ENCODE assay signal across 27 cellular contexts in genomic region chr21:34671891-34672290, GRCh38. TPM values are rescaled to one million over a fixed set of nuclear protein-coding genes. Genes with fewer than 3 reads are reported as not detected.
A peak's percentile ranks its signal among the peaks of the same experiment; 100 is the strongest.
DNase-seq lines count a peak whose midpoint lies in the region; ATAC-seq, FAIRE-seq and TF ChIP-seq lines count a peak whose summit lies in the region.
"Had no signal": no experiment of that assay in that cellular context is flagged by ENCODE, and none has a peak within 500 bp of the region (broad histone marks: within the 10 kb centered on the region; RNA-seq: fewer than 3 reads in every experiment).

No MANE protein-coding gene starts in this region.

- CTCF ChIA-PET in GM12878 (lab: Yijun Ruan, JAX) (interaction anchor here (0.6 to 6.4 kb wide), 8 partner anchors 16 to 43 kb away, joined by 3 to 50 read pairs (median 4); no protein-coding TSS in a partner anchor), HEK293T (lab: Yijun Ruan, JAX) (no interaction called here)

- H3K4me1 Mint-ChIP-seq in neural crest cell (peaks cover 4% of the 10 kb centered on the region), type B pancreatic cell (ENCODE audit: unreplicated experiment) (peaks cover 5% of the 10 kb centered on the region)

- intact Hi-C loops in GM12878 (cut with micrococcal nuclease; ENCODE audit: unreplicated experiment) = no loop called here

- TF ChIP-seq CTCF in GM12875 (IDR thresholded peaks at IDR 0.05; ENCODE audit: borderline replicate concordance, insufficient read depth, low read depth, low read length) (no peak), GM12878 (IDR thresholded peaks at IDR 0.05 in 2 of 3, conservative IDR thresholded peaks at IDR 0.05 in 1 of 3; ENCODE audit: control insufficient read depth in 2 of 3, extremely low read depth in 1 of 3, insufficient read depth in 1 of 3, low read depth in 3 of 3, low read length in 3 of 3) (no peak), neural crest cell (conservative IDR thresholded peaks at IDR 0.05) (no peak), type B pancreatic cell (conservative IDR thresholded peaks at IDR 0.05) (no peak)

- no peaks in the 10 kb centered on the region; a peak in 1 of 4 replicates for H3K36me3 ChIP-seq in GM12878 (ENCODE audit: control insufficient read depth in 2 of 2, insufficient read depth in 2 of 2, low read length in 1 of 2)
- H3K36me3 ChIP-seq: MG63, Peyer's patch had no signal

- peak overlapping the region; percentile 38 for H3K4me3 Mint-ChIP-seq in neural crest cell
- peak overlapping the region; percentile 24 for H3K4me3 Mint-ChIP-seq in type B pancreatic cell

- peak overlapping the region; percentile 70 for H3K4me2 ChIP-seq in GM12878 (ENCODE audit: control insufficient read depth, insufficient read depth)

- H3K9me3 ChIP-seq in GM12878 (replicated peaks; ENCODE audit: control insufficient read depth, insufficient read depth, low read length) = no peaks in the 10 kb centered on the region; the same call in 2 of the 3 replicates
- H3K9me3 ChIP-seq: MG63, Peyer's patch had no signal

- no peak overlapping the region for H2AFZ ChIP-seq in GM12878 (ENCODE audit: control insufficient read depth, low read depth, low read length)
- H2AFZ ChIP-seq: GM23338 had no signal

- H3K4me1 ChIP-seq in GM12878 (ENCODE audit: control insufficient read depth, insufficient read depth, low read length) = peaks cover 23% of the 10 kb centered on the region

- DNase-seq in GM12878 (ENCODE audit: low read depth, low spot score) (no peak), neural crest cell (ENCODE audit: low read depth, low spot score) (no peak), type B pancreatic cell (ENCODE audit: extremely low spot score, unreplicated experiment) (no peak), NCI-H1092 treated with DMSO at 0.1 percent for 48 hours (lab: John Stamatoyannopoulos, UW) (no peak), HEK293T (ENCODE audit: extremely low spot score) (no peak), substantia nigra (lab: John Stamatoyannopoulos, UW) (no peak)
- DNase-seq: AML-193; DMS 273 treated with DMSO at 0.1 percent for 48 hours; DND-41; HCEC 1CT; IMR-90; Karpas-422; MG63; NCI-H1048; NCI-H1436 treated with DMSO at 0.1 percent for 48 hours; NCI-H2029; NCI-H446; NCI-H748 treated with DMSO at 0.1 percent for 48 hours; NK-92 treated with Interleukin-12 subunit alpha and Interleukin-12 subunit beta, amount 100 ng/mL, for 24 hours; Peyer's patch had no signal

- whole genome bisulfite sequencing in GM12878 (ENCODE audit: insufficient coverage, insufficient replicate concordance, low lambda C conversion rate, missing lambda C conversion rate) = 50% methylated on average over 4 of the region's 4 CpGs

- H3K27ac Mint-ChIP-seq in neural crest cell (ENCODE audit: unreplicated experiment) = no peak overlapping the region
- H3K27ac Mint-ChIP-seq in type B pancreatic cell = no peak overlapping the region
- H3K27ac Mint-ChIP-seq: GM23338 had no signal

- FAIRE-seq in GM12878 (lab: Jason Lieb, UNC) = no peak
- FAIRE-seq: GM18507, HTR-8/SVneo had no signal

- TF ChIP-seq RAD21 in GM12878 (IDR thresholded peaks at IDR 0.05; ENCODE audit: insufficient read depth, low read depth, low read length) = no peak

- peak overlapping the region; percentile 97 for H3K4me3 ChIP-seq in GM12875 (ENCODE audit: low read depth, low read length)
- H3K4me3 ChIP-seq in GM12878 = peak overlapping the region; percentile 91
- H3K4me3 ChIP-seq: MG63, Peyer's patch had no signal

- no peak for TF ChIP-seq POLR2A in GM12878 (IDR thresholded peaks at IDR 0.05; ENCODE audit: low read depth, low read length)

- RAD21 ChIA-PET in GM12878 (lab: Charles Lee; ENCODE audit: unreplicated experiment) = interaction anchor here (0.9 to 2.2 kb wide), 4 partner anchors 31 to 74 kb away, joined by 3 to 9 read pairs (median 6); no protein-coding TSS in a partner anchor

- H3K36me3 Mint-ChIP-seq in neural crest cell (ENCODE audit: low read depth) (no peaks in the 10 kb centered on the region), type B pancreatic cell (peaks cover 3% of the 10 kb centered on the region)

- H4K20me1 ChIP-seq in GM12878 (ENCODE audit: control insufficient read depth, insufficient read depth) = no peaks in the 10 kb centered on the region

- no peaks in the 10 kb centered on the region; a peak in 1 of 4 replicates for H3K27me3 ChIP-seq in GM12878 (replicated peaks in 1 of 2; ENCODE audit: control insufficient read depth in 2 of 2, insufficient read depth in 2 of 2, low read length in 1 of 2)

- H3K27ac ChIP-seq in GM12878 (ENCODE audit: control insufficient read depth, insufficient read depth) (peak overlapping the region; percentile 81), substantia nigra (ENCODE audit: low read depth, low read length, poor library complexity, severe bottlenecking) (no peak overlapping the region)
- H3K27ac ChIP-seq: C4-2B, Peyer's patch had no signal

- H3K9me3 Mint-ChIP-seq in neural crest cell (no peaks in the 10 kb centered on the region), type B pancreatic cell (no peaks in the 10 kb centered on the region)
- H3K9me3 Mint-ChIP-seq: GM23338 had no signal

- SMC1A ChIA-PET in GM12878 (lab: Charles Lee; ENCODE audit: uncharacterized antibody, unreplicated experiment) = interaction anchor here (1.0 to 2.2 kb wide), 11 partner anchors 13 to 68 kb away, joined by 3 to 6 read pairs (median 4); no protein-coding TSS in a partner anchor

- in situ Hi-C loops in GM12878 (cut with MboI) = no loop called here

- no TSS peak for BruUV-seq in GM12878 (replicated peaks; lab: Mats Ljungman, UMichigan)

- H3K27me3 Mint-ChIP-seq in neural crest cell (ENCODE audit: low read depth) (peaks cover 98% of the 10 kb centered on the region), type B pancreatic cell (peaks cover 74% of the 10 kb centered on the region)

- ATAC-seq in GM12878 = no peak
- ATAC-seq: GM23338 had no signal

- H3K9ac ChIP-seq in GM12878 (ENCODE audit: control insufficient read depth, insufficient read depth, low read length) = peak overlapping the region; percentile 52; the same call in 1 of the 2 replicates

- peaks cover 53% of the 10 kb centered on the region for H3K79me2 ChIP-seq in GM12878 (ENCODE audit: control insufficient read depth, insufficient read depth, low read length)

- no peak for TF ChIP-seq EP300 in GM12878 (IDR thresholded peaks at IDR 0.05; ENCODE audit: borderline replicate concordance in 1 of 2, control insufficient read depth in 1 of 2, low read depth in 2 of 2, low read length in 2 of 2)

- POLR2A ChIA-PET in GM12878 (lab: Charles Lee) = interaction anchor here (2.0 kb wide), 1 partner anchor 30 kb away, joined by 6 read pairs; no protein-coding TSS in a partner anchor
- POLR2A ChIA-PET in HEK293T (lab: Yijun Ruan, JAX) = no interaction called here

TF ChIP-seq in GM12878, 131 proteins besides CTCF, POLR2A, EP300 and RAD21 (continues in another document):
- no peak for TF ChIP-seq ZNF274 (IDR thresholded peaks at IDR 0.05; ENCODE audit: insufficient read depth, insufficient read length)

TF ChIP-seq in HEK293T, 16 proteins besides CTCF, POLR2A, EP300 and RAD21 (continues in another document):
- TF ChIP-seq NFRKB (IDR thresholded peaks at IDR 0.05) (no peak), ELF4 (IDR thresholded peaks at IDR 0.05) (no peak), ZNF384 (IDR thresholded peaks at IDR 0.05) (no peak), FOXK2 (IDR thresholded peaks at IDR 0.05) (no peak), FOXM1 (IDR thresholded peaks at IDR 0.05; ENCODE audit: borderline replicate concordance) (no peak), SP1 (IDR thresholded peaks at IDR 0.05) (no peak)

RNA-seq across cellular contexts. Expression of gene CLIC6, which starts 3.1 kb away (rescaled TPM):
- 7.1 and 7.6 TPM in 2 replicates for total RNA-seq in GM12878 (2013; cell fraction: nucleolus; rRNA removed)
- total RNA-seq in GM12878 (2014; rRNA removed) = 9.3 and 10.0 TPM in 2 replicates
- total RNA-seq in GM12878 (2014; rRNA removed; fragmentation: Illumina TruSeq; extraction: Trizol) = 10.8 and 10.9 TPM in 2 replicates
- total RNA-seq in GM12878 (2021) = 31.9 and 34.1 TPM in 2 replicates
- 13.8 TPM for polyA plus RNA-seq in GM12878 (2011; ENCODE audit: low read depth)
- 5.7 and 6.6 TPM in 2 replicates for polyA plus RNA-seq in GM12878 (2011; rRNA removed)
- 3.2 and 5.1 TPM in 2 replicates for polyA plus RNA-seq in GM12878 (2011; cell fraction: cytosol; rRNA removed)
- 3.4 and 5.3 TPM in 2 replicates for polyA plus RNA-seq in GM12878 (2011; cell fraction: nucleus; rRNA removed)
- polyA plus RNA-seq in GM12878 (2012) = 16.6 and 19.3 TPM in 2 replicates
- 32.2 and 39.5 TPM in 2 replicates for polyA plus RNA-seq in GM12878 (2014; fragmentation: Illumina TruSeq; extraction: Trizol)
- 10 to 100 TPM in 1 of 2 experiments, 1 to 10 TPM in 1; 8.4 to 15.4 TPM for polyA plus RNA-seq in GM12878 (2014; fragmentation: Nextera tagmentation; extraction: Ambion mirVana)
- 13.0 and 13.4 TPM in 2 replicates for polyA plus RNA-seq in GM12878 (2014; rRNA removed)
- polyA plus RNA-seq in GM12878 (2016; fragmentation: Nextera tagmentation; extraction: Ambion mirVana) = 10 to 100 TPM in 1 of 2 experiments, 1 to 10 TPM in 1; 9.0 to 11.4 TPM
- 1.6 and 2.3 TPM in 2 replicates for polyA minus RNA-seq in GM12878 (2011; rRNA and poly(A)+ RNA removed)
- 1.7 and 2.1 TPM in 2 replicates for polyA minus RNA-seq in GM12878 (2011; cell fraction: cytosol; rRNA and poly(A)+ RNA removed)
- polyA minus RNA-seq in GM12878 (2011; cell fraction: nucleus; rRNA and poly(A)+ RNA removed) = 0.85 and 1.7 TPM in 2 replicates
- 0.19 and 0.25 TPM in 2 replicates for total RNA-seq in neural crest cell
- total RNA-seq in type B pancreatic cell (ENCODE audit: low replicate concordance) = 6.2 and 17.6 TPM in 2 replicates
- total RNA-seq: G401, IMR-90, SK-MEL-5 had no signal
- polyA plus RNA-seq: IMR-90 had no signal

RNA-seq across cellular contexts. Expression of gene RCAN1, which starts 57.0 kb away (rescaled TPM):
- total RNA-seq in GM12878 (2013; cell fraction: nucleolus; rRNA removed) = 1.9 and 2.1 TPM in 2 replicates
- total RNA-seq in GM12878 (2014; rRNA removed) (10.1 and 10.5 TPM in 2 replicates), GM12878 (2014; rRNA removed; fragmentation: Illumina TruSeq; extraction: Trizol) (11.0 and 11.4 TPM in 2 replicates), GM12878 (2021) (11.1 and 12.9 TPM in 2 replicates), neural crest cell (13.0 and 14.2 TPM in 2 replicates), type B pancreatic cell (ENCODE audit: low replicate concordance) (13.4 and 16.5 TPM in 2 replicates)
- polyA plus RNA-seq in GM12878 (2011; ENCODE audit: low read depth) = 4.7 TPM
- polyA plus RNA-seq in GM12878 (2011; rRNA removed) (6.7 and 8.0 TPM in 2 replicates), GM12878 (2014; fragmentation: Illumina TruSeq; extraction: Trizol) (12.2 and 13.5 TPM in 2 replicates), GM12878 (2014; fragmentation: Nextera tagmentation; extraction: Ambion mirVana) (1 to 10 TPM; 5.1 to 8.8 TPM), GM12878 (2014; rRNA removed) (10.1 and 11.2 TPM in 2 replicates), GM12878 (2016; fragmentation: Nextera tagmentation; extraction: Ambion mirVana) (10 to 100 TPM in 1 of 2 experiments, 1 to 10 TPM in 1; 2.8 to 12.3 TPM)
- 3.1 and 3.3 TPM in 2 replicates for polyA plus RNA-seq in GM12878 (2011; cell fraction: cytosol; rRNA removed)
- polyA plus RNA-seq in GM12878 (2011; cell fraction: nucleus; rRNA removed) = 1.9 and 2.8 TPM in 2 replicates
- polyA plus RNA-seq in GM12878 (2012) = 5.2 and 5.7 TPM in 2 replicates
- polyA minus RNA-seq in GM12878 (2011; rRNA and poly(A)+ RNA removed) = 4.7 and 4.8 TPM in 2 replicates
- 1.3 and 3.5 TPM in 2 replicates for polyA minus RNA-seq in GM12878 (2011; cell fraction: cytosol; rRNA and poly(A)+ RNA removed)
- polyA minus RNA-seq in GM12878 (2011; cell fraction: nucleus; rRNA and poly(A)+ RNA removed) = 0.85 and 1.7 TPM in 2 replicates
